6 cellular contexts compared by ENCODE assay signal in the genomic region with DNA sequence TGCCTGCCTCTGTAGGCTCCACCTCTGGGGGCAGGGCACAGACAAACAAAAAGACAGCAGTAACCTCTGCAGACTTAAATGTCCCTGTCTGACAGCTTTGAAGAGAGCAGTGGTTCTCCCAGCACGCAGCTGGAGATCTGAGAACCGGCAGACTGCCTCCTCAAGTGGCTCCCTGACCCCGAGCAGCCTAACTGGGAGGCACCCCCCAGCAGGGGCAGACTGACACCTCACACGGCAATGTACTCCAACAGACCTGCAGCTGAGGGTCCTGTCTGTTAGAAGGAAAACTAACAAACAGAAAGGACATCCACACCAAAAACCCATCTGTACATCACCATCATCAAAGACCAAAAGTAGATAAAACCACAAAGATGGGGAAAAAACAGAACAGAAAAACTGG. TPM values are rescaled to one million over a fixed set of nuclear protein-coding genes. Genes with fewer than 3 reads are reported as not detected.
"Had no signal": no experiment of that assay in that cellular context is flagged by ENCODE, and none has a peak within 500 bp of the region (broad histone marks: within the 10 kb centered on the region; RNA-seq: fewer than 3 reads in every experiment).

No MANE protein-coding gene starts in this region.

RNA-seq across cellular contexts. Expression of a gene that starts 55.1 kb away (rescaled TPM):
- total RNA-seq: LHCN-M2; MCF 10A; PC-3; RPMI7951; SK-MEL-5; T-helper 1 cell treated with Interleukin-12 subunit alpha and Interleukin-12 subunit beta and Interleukin-4 antibody, amounts not matched to agents 30 ng/mL and 1 ng/mL, for 36 hours had no signal
